ENCODE assay signal across 1 cellular context in the genomic region with DNA sequence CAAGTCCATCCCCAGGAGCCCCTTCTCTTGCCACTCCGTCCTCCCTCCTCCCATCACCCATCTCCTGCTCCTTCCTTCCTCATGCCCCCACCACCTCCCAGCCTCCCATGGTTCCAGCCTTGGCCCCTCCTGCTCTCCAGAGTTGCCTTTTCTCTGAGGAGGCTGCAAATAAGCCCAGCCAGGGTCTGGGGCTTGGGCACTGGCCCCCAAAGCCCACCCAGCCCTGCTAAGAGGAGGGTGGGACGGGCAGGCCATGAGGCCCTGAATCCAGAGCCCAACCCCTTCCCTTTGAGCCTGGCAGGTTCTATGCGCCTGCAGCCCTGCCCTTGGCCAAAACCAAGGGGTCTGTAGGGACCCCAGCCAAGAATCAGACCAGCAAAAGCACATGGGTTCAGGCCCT.
TF ChIP-seq lines count a peak whose summit lies in the region.

No MANE protein-coding gene starts in this region.

TF ChIP-seq in H1, 55 proteins besides CTCF, POLR2A, EP300 and RAD21 (continued from another document):
- TF ChIP-seq SAP30 (IDR thresholded peaks at IDR 0.05; ENCODE audit: insufficient read depth, insufficient replicate concordance, low read length) (no peak), BACH1 (IDR thresholded peaks at IDR 0.05; ENCODE audit: low read length) (no peak), RBBP5 (IDR thresholded peaks at IDR 0.05; ENCODE audit: borderline replicate concordance, low read depth, low read length) (no peak), KDM1A (IDR thresholded peaks at IDR 0.05; ENCODE audit: borderline replicate concordance, low read length) (no peak), CHD1 (IDR thresholded peaks at IDR 0.05; ENCODE audit: low read depth, low read length) (no peak), NANOG (IDR thresholded peaks at IDR 0.05; ENCODE audit: insufficient read depth, low read depth, low read length, poor library complexity, severe bottlenecking) (no peak)
